Comparison of ENCODE assay signal across 18 cellular contexts in genomic region chr6:14655201-14655988, GRCh38.
DNase-seq lines count a peak whose midpoint lies in the region; ATAC-seq, FAIRE-seq and TF ChIP-seq lines count a peak whose summit lies in the region.
"Had no signal": no experiment of that assay in that cellular context is flagged by ENCODE, and none has a peak within 500 bp of the region (broad histone marks: within the 10 kb centered on the region; RNA-seq: fewer than 3 reads in every experiment).

No MANE protein-coding gene starts in this region.

- peaks cover 9% of the 10 kb centered on the region for H3K9me3 Mint-ChIP-seq in activated CD4-positive, alpha-beta T cell treated with anti-CD3 and anti-CD28 coated beads, Interleukin-2, amount 10 ng/mL, durations not matched to agents 24 days and 14 days

- no peaks in the 10 kb centered on the region for H3F3A ChIP-seq in smooth muscle cell (ENCODE audit: low read depth)

- SMC1A ChIA-PET in GM12878 (lab: Charles Lee; ENCODE audit: uncharacterized antibody, unreplicated experiment): interaction anchor here (1.0 to 3.0 kb wide), 3 partner anchors 16 to 48 kb away, joined by 3 to 26 read pairs (median 9); no protein-coding TSS in a partner anchor

- H3K36me3 Mint-ChIP-seq in activated CD4-positive, alpha-beta T cell treated with anti-CD3 and anti-CD28 coated beads, Interleukin-2, amount 10 ng/mL, durations not matched to agents 24 days and 14 days (ENCODE audit: low read depth): no peaks in the 10 kb centered on the region

- no peak for TF ChIP-seq RAD21 in GM12878 (IDR thresholded peaks at IDR 0.05; ENCODE audit: insufficient read depth, low read depth, low read length)

- dilution Hi-C loops in mammary epithelial cell (cut with HindIII; ENCODE audit: low sequenced_read_pairs): no loop called here

- CTCF ChIA-PET in GM12878 (lab: Yijun Ruan, JAX) (interaction anchor here (0.7 to 3.1 kb wide), 4 partner anchors 9 to 56 kb away, joined by 3 to 13 read pairs (median 3); no protein-coding TSS in a partner anchor), mammary epithelial cell (lab: Charles Lee; ENCODE audit: low non-redundant PET) (no interaction called here)

- WGBS in GM12878 (ENCODE audit: insufficient coverage, insufficient replicate concordance, low lambda C conversion rate, missing lambda C conversion rate): 67% methylated on average over 15 of the region's 15 CpGs
- WGBS in smooth muscle cell (ENCODE audit: low lambda C conversion rate): 51% methylated on average over 15 of the region's 15 CpGs
- whole genome bisulfite sequencing in mammary epithelial cell (ENCODE audit: low coverage, missing lambda C conversion rate): 84% methylated on average over 15 of the region's 15 CpGs

- H3K4me1 ChIP-seq in GM12878 (ENCODE audit: control insufficient read depth, insufficient read depth, low read length): peaks cover 12% of the 10 kb centered on the region
- H3K4me1 ChIP-seq in smooth muscle cell (ENCODE audit: low read depth): peaks cover 7% of the 10 kb centered on the region
- H3K4me1 ChIP-seq in mammary epithelial cell (ENCODE audit: insufficient read depth, low read length): peaks cover 6% of the 10 kb centered on the region

- TF ChIP-seq CTCF in GM12878 (IDR thresholded peaks at IDR 0.05 in 2 of 3, conservative IDR thresholded peaks at IDR 0.05 in 1 of 3; ENCODE audit: control insufficient read depth in 2 of 3, extremely low read depth in 1 of 3, insufficient read depth in 1 of 3, low read depth in 3 of 3, low read length in 3 of 3) (no peak), smooth muscle cell (IDR thresholded peaks at IDR 0.05; ENCODE audit: borderline replicate concordance, insufficient read depth, poor library complexity, severe bottlenecking) (no peak), mammary epithelial cell (conservative IDR thresholded peaks at IDR 0.05 in 1 of 2, IDR thresholded peaks at IDR 0.05 in 1 of 2; ENCODE audit: extremely low read depth in 1 of 2, insufficient read depth in 1 of 2, low read depth in 1 of 2, low read length in 2 of 2) (no peak)

- TF ChIP-seq EP300 in GM12878 (IDR thresholded peaks at IDR 0.05; ENCODE audit: borderline replicate concordance in 1 of 2, control insufficient read depth in 1 of 2, low read depth in 2 of 2, low read length in 2 of 2): no peak

- POLR2A ChIA-PET in GM12878 (lab: Charles Lee): no interaction called here

- peak overlapping the region; percentile 45 for H3K4me3 Mint-ChIP-seq in activated CD4-positive, alpha-beta T cell treated with anti-CD3 and anti-CD28 coated beads, Interleukin-2, amount 10 ng/mL, durations not matched to agents 24 days and 14 days

- RAD21 ChIA-PET in GM12878 (lab: Charles Lee; ENCODE audit: unreplicated experiment): interaction anchor here (1.4 to 1.5 kb wide), 2 partner anchors 16 to 19 kb away, joined by 5 to 10 read pairs; no protein-coding TSS in a partner anchor

- H2AFZ ChIP-seq in GM12878 (ENCODE audit: control insufficient read depth, low read depth, low read length): no peak overlapping the region
- peak overlapping the region; percentile 63 for H2AFZ ChIP-seq in smooth muscle cell (ENCODE audit: low read depth)
- no peak overlapping the region for H2AFZ ChIP-seq in mammary epithelial cell (ENCODE audit: low read depth, low read length)

- DNase-seq in activated CD4-positive, alpha-beta T cell treated with anti-CD3 and anti-CD28 coated beads, Interleukin-2, amount 10 ng/mL, durations not matched to agents 24 days and 14 days: no peak
- DNase-seq in activated CD4-positive, alpha-beta T cell treated with anti-CD3 and anti-CD28 coated beads, Interleukin-2, amount 50 U/mL, for 48 hours: no peak
- DNase-seq in NCI-H526 (lab: John Stamatoyannopoulos, UW) (peak; percentile 27 to 64), GM12878 (ENCODE audit: low read depth, low spot score) (no peak), smooth muscle cell (lab: John Stamatoyannopoulos, UW; ENCODE audit: unreplicated experiment) (no peak), GM19238 (ENCODE audit: insufficient read length, low spot score) (no peak), NCI-H1436 treated with DMSO at 0.1 percent for 48 hours (lab: John Stamatoyannopoulos, UW) (no peak), mammary epithelial cell (no peak)
- DNase-seq: ACHN, DMS153, left lung, NCI-H446, SHP77, small intestine, upper lobe of left lung had no signal

- H3K9ac ChIP-seq in GM12878 (ENCODE audit: control insufficient read depth, insufficient read depth, low read length) (no peak overlapping the region), smooth muscle cell (ENCODE audit: low read depth) (no peak overlapping the region), mammary epithelial cell (ENCODE audit: insufficient read depth, low read length) (no peak overlapping the region)

- H3K4me3 ChIP-seq in GM12878 (no peak overlapping the region), smooth muscle cell (no peak overlapping the region), mammary epithelial cell (replicated peaks in 1 of 3; ENCODE audit: insufficient read depth in 1 of 3, low read depth in 2 of 3, low read length in 3 of 3) (no peak overlapping the region)
- H3K4me3 ChIP-seq: cardiac muscle cell, left lung, upper lobe of left lung had no signal

- TF ChIP-seq POLR2A in GM12878 (IDR thresholded peaks at IDR 0.05; ENCODE audit: low read depth, low read length): no peak

- no peak; the same call in 2 of the 3 replicates for ATAC-seq in GM12878
- ATAC-seq: left lung had no signal

- H3K27ac Mint-ChIP-seq in activated CD4-positive, alpha-beta T cell treated with anti-CD3 and anti-CD28 coated beads, Interleukin-2, amount 10 ng/mL, durations not matched to agents 24 days and 14 days: peak overlapping the region; percentile 60

- no peak overlapping the region for H3K27ac ChIP-seq in GM12878 (ENCODE audit: control insufficient read depth, insufficient read depth)
- no peak overlapping the region for H3K27ac ChIP-seq in smooth muscle cell (ENCODE audit: low read depth)
- H3K27ac ChIP-seq in mammary epithelial cell (ENCODE audit: insufficient read depth, low read depth, low read length): no peak overlapping the region
- H3K27ac ChIP-seq: cardiac muscle cell, left lung, neutrophil, upper lobe of left lung had no signal

- in situ Hi-C loops in GM12878 (cut with MboI): no loop called here
- in situ Hi-C loops in mammary epithelial cell (cut with MboI; ENCODE audit: low sequenced_read_pairs in 2 of 2): no loop called here

- H3K27me3 ChIP-seq in GM12878 (replicated peaks in 1 of 2; ENCODE audit: control insufficient read depth in 2 of 2, insufficient read depth in 2 of 2, low read length in 1 of 2) (peaks cover 3 to 13% of the 10 kb centered on the region in 2 experiments; a peak in 2 of 4 replicates), smooth muscle cell (ENCODE audit: low read depth) (no peaks in the 10 kb centered on the region), mammary epithelial cell (ENCODE audit: insufficient read depth, low read length) (peaks cover 2% of the 10 kb centered on the region)
- H3K27me3 ChIP-seq: cardiac muscle cell, left lung, neutrophil, upper lobe of left lung had no signal

- H4K20me1 ChIP-seq in GM12878 (ENCODE audit: control insufficient read depth, insufficient read depth) (no peaks in the 10 kb centered on the region), smooth muscle cell (ENCODE audit: low read depth) (no peaks in the 10 kb centered on the region), mammary epithelial cell (ENCODE audit: insufficient read depth, low read length) (no peaks in the 10 kb centered on the region)

- peak; percentile 7 for FAIRE-seq in GM12878 (lab: Jason Lieb, UNC)
- FAIRE-seq: endothelial cell of umbilical vein, small intestine had no signal

- H3K4me1 Mint-ChIP-seq in activated CD4-positive, alpha-beta T cell treated with anti-CD3 and anti-CD28 coated beads, Interleukin-2, amount 10 ng/mL, durations not matched to agents 24 days and 14 days: peaks cover 45% of the 10 kb centered on the region

- BruUV-seq in GM12878 (replicated peaks; lab: Mats Ljungman, UMichigan): no TSS peak
- no TSS peak for BruUV-seq in mammary epithelial cell (replicated peaks; lab: Mats Ljungman, UMichigan)

- H3K4me2 ChIP-seq in GM12878 (ENCODE audit: control insufficient read depth, insufficient read depth): peak overlapping the region; percentile 53
- peak overlapping the region; percentile 57 for H3K4me2 ChIP-seq in smooth muscle cell
- H3K4me2 ChIP-seq in mammary epithelial cell (ENCODE audit: insufficient read depth, low read depth, low read length): no peak overlapping the region

- H3K27me3 Mint-ChIP-seq in activated CD4-positive, alpha-beta T cell treated with anti-CD3 and anti-CD28 coated beads, Interleukin-2, amount 10 ng/mL, durations not matched to agents 24 days and 14 days: peaks cover 8% of the 10 kb centered on the region

- H3K9me3 ChIP-seq in GM12878 (replicated peaks; ENCODE audit: control insufficient read depth, insufficient read depth, low read length) (no peaks in the 10 kb centered on the region; the same call in 2 of the 3 replicates), smooth muscle cell (replicated peaks; ENCODE audit: low read depth) (no peaks in the 10 kb centered on the region), mammary epithelial cell (replicated peaks; ENCODE audit: insufficient read depth, low read length) (no peaks in the 10 kb centered on the region)
- H3K9me3 ChIP-seq: left lung, neutrophil, upper lobe of left lung had no signal

- H3K79me2 ChIP-seq in GM12878 (ENCODE audit: control insufficient read depth, insufficient read depth, low read length): no peaks in the 10 kb centered on the region
- no peaks in the 10 kb centered on the region for H3K79me2 ChIP-seq in smooth muscle cell (ENCODE audit: low read depth)
- no peaks in the 10 kb centered on the region for H3K79me2 ChIP-seq in mammary epithelial cell (ENCODE audit: insufficient read depth, low read length)

- intact Hi-C loops in activated CD4-positive, alpha-beta T cell treated with anti-CD3 and anti-CD28 coated beads, Interleukin-2, amount 10 ng/mL, durations not matched to agents 24 days and 14 days (cut with micrococcal nuclease): no loop called here
- intact Hi-C loops in GM12878 (cut with micrococcal nuclease; ENCODE audit: unreplicated experiment): no loop called here
- intact Hi-C loops in mammary epithelial cell (cut with micrococcal nuclease): no loop called here

- H3K36me3 ChIP-seq in GM12878 (ENCODE audit: control insufficient read depth in 2 of 2, insufficient read depth in 2 of 2, low read length in 1 of 2): no peaks in the 10 kb centered on the region
- H3K36me3 ChIP-seq in smooth muscle cell (ENCODE audit: low read depth): no peaks in the 10 kb centered on the region
- no peaks in the 10 kb centered on the region for H3K36me3 ChIP-seq in mammary epithelial cell (ENCODE audit: insufficient read depth, low read length)
- H3K36me3 ChIP-seq: cardiac muscle cell, left lung, neutrophil, upper lobe of left lung had no signal

Comparison
In these comparisons a context has a peak if more than half of its experiments do, and no peak if none do; other contexts are left out.
1. DNase-seq: peak in NCI-H526 (2 of 2); none in activated CD4-positive, alpha-beta T cell treated with anti-CD3 and anti-CD28 coated beads, Interleukin-2, amount 10 ng/mL, durations not matched to agents 24 days and 14 days (single experiment), activated CD4-positive, alpha-beta T cell treated with anti-CD3 and anti-CD28 coated beads, Interleukin-2, amount 50 U/mL, for 48 hours (0 of 2), GM12878 (single experiment), smooth muscle cell (single experiment), GM19238 (single experiment), NCI-H1436 treated with DMSO at 0.1 percent for 48 hours (single experiment) and mammary epithelial cell (single experiment).